Comparison of ENCODE assay signal across 8 cellular contexts in genomic region chr1:87325982-87326738, GRCh38. TPM values are rescaled to one million over a fixed set of nuclear protein-coding genes. Genes with fewer than 3 reads are reported as not detected.
DNase-seq lines count a peak whose midpoint lies in the region; ATAC-seq and TF ChIP-seq lines count a peak whose summit lies in the region.

No MANE protein-coding gene starts in this region.

- peak in 1 of 2 donors; percentile 63 for DNase-seq in heart right ventricle
- DNase-seq in Right ventricle myocardium superior, result no peak
- DNase-seq in NAMALWA (ENCODE audit: low spot score), result peak; percentile 85
- DNase-seq in SW480 (ENCODE audit: low spot score), result peak; percentile 61
- no peak for DNase-seq in coronary artery (ENCODE audit: low spot score)
- peak; percentile 62 for DNase-seq in myocyte (ENCODE audit: low read depth)
- DNase-seq in sciatic nerve (ENCODE audit: low spot score), result no peak

- peaks cover 0 to 22% (median 6%) of the 10 kb centered on the region in 9 donors for H3K4me1 ChIP-seq in heart right ventricle

- TF ChIP-seq CTCF in heart right ventricle (IDR thresholded peaks at IDR 0.05) (peak; percentile 60 to 86 (median 80)), coronary artery (IDR thresholded peaks at IDR 0.05) (peak; percentile 66)

- no peaks in the 10 kb centered on the region for H3K27me3 ChIP-seq in heart right ventricle

- no peaks in the 10 kb centered on the region for H3K36me3 ChIP-seq in heart right ventricle

- H3K4me3 ChIP-seq in heart right ventricle (no peak overlapping the region), coronary artery (no peak overlapping the region)

- intact Hi-C loops in heart right ventricle (cut with DNase I), result loop anchor here in 9 of 10 donors (2.0 to 10.0 kb wide), 10 partner anchors 149 to 739 kb away; no protein-coding TSS in a partner anchor
- intact Hi-C loops in Right ventricle myocardium superior (cut with DNase I), result loop anchor here (5.0 to 10.0 kb wide), 2 partner anchors 631 to 739 kb away; no protein-coding TSS in a partner anchor
- intact Hi-C loops in sciatic nerve (cut with DNase I), result loop anchor here (10.0 kb wide), 1 partner anchor 629 kb away; no protein-coding TSS in a partner anchor

- ATAC-seq in heart right ventricle, result no peak
- ATAC-seq in Right ventricle myocardium superior (ENCODE audit: poor library complexity), result no peak
- ATAC-seq in GM21390 (IDR thresholded peaks at IDR 0.05; ENCODE audit: unreplicated experiment), result no peak
- ATAC-seq in sciatic nerve, result no peak

- no peaks in the 10 kb centered on the region for H3K9me3 ChIP-seq in heart right ventricle

- H3K27ac ChIP-seq in heart right ventricle (no peak overlapping the region), coronary artery (no peak overlapping the region)

- 42% methylated on average over 10 of the region's 10 CpGs for WGBS in heart right ventricle, 2 donors

RNA-seq across cellular contexts. Expression of gene LMO4, which starts 2.5 kb away (rescaled TPM):
- total RNA-seq in heart right ventricle (10 to 100 TPM; 19.8 to 60.5 (median 27.7) TPM), Right ventricle myocardium superior (42.0 TPM), myocyte (24.4 and 28.0 TPM in 2 replicates), sciatic nerve (55.0 TPM)
- 10 to 100 TPM; 20.5 to 50.2 TPM for polyA plus RNA-seq in heart right ventricle
- polyA plus RNA-seq in myocyte (2012), result 30.9 TPM

Comparison
In these comparisons a context has a peak if more than half of its experiments do, and no peak if none do; other contexts are left out.
1. DNase-seq: peak in NAMALWA (single experiment), SW480 (single experiment) and myocyte (single experiment); none in Right ventricle myocardium superior (single experiment), coronary artery (single experiment) and sciatic nerve (single experiment).